ENCODE assay signal across 22 cellular contexts in genomic region chr1:67823645-67824044, GRCh38. TPM values are rescaled to one million over a fixed set of nuclear protein-coding genes. Genes with fewer than 3 reads are reported as not detected.
DNase-seq lines count a peak whose midpoint lies in the region; ATAC-seq and TF ChIP-seq lines count a peak whose summit lies in the region.
"Had no signal": no experiment of that assay in that cellular context is flagged by ENCODE, and none has a peak within 500 bp of the region (broad histone marks: within the 10 kb centered on the region; RNA-seq: fewer than 3 reads in every experiment).

No MANE protein-coding gene starts in this region.

- H2BK20ac ChIP-seq in IMR-90 (ENCODE audit: low read depth, low read length) = no peak overlapping the region

- H3K9me3 Mint-ChIP-seq in mesothelial cell of epicardium (no peaks in the 10 kb centered on the region), nephron progenitor cell (peaks cover 5% of the 10 kb centered on the region)

- intact Hi-C loops in IMR-90 (cut with micrococcal nuclease) (no loop called here), esophagus muscularis mucosa (cut with DNase I) (no loop called here), aorta (cut with DNase I) (no loop called here)

- H3K4me2 ChIP-seq in IMR-90 (ENCODE audit: low read depth, low read length) = no peak overlapping the region
- H3K4me2 ChIP-seq: SK-N-SH had no signal

- no peak overlapping the region for H3K27ac ChIP-seq in IMR-90 (ENCODE audit: insufficient read depth, low read length)
- peak overlapping the region; percentile 61 to 79 (median 64) for H3K27ac ChIP-seq in esophagus muscularis mucosa (replicated peaks in 1 of 4)
- H3K27ac ChIP-seq in aorta (ENCODE audit: low read depth in 1 of 2, low read length in 2 of 2) = no peak overlapping the region

- no peak overlapping the region for H2AK5ac ChIP-seq in IMR-90 (ENCODE audit: low read depth, low read length)

- H2BK15ac ChIP-seq in IMR-90 (ENCODE audit: low read depth, low read length) = no peak overlapping the region

- H2AK9ac ChIP-seq in IMR-90 (replicated peaks; ENCODE audit: low read depth, low read length, poor library complexity) = no peak overlapping the region

- BruUV-seq in IMR-90 (replicated peaks; lab: Mats Ljungman, UMichigan) = no TSS peak

- WGBS in IMR-90 (ENCODE audit: extremely low coverage in 2 of 2, insufficient read length in 1 of 2), 2 experiments = no CpG with 5 or more reads among the region's 3 CpGs
- WGBS in esophagus muscularis mucosa = 52% methylated on average over 3 of the region's 3 CpGs
- WGBS in aorta, 2 donors = 6 to 11% methylated on average over 3 of the region's 3 CpGs

- H3K27me3 Mint-ChIP-seq in mesothelial cell of epicardium (ENCODE audit: low read depth) (no peaks in the 10 kb centered on the region), nephron progenitor cell (ENCODE audit: low read depth, poor library complexity) (peaks cover 3% of the 10 kb centered on the region)

- in situ Hi-C loops in IMR-90 (cut with MboI; ENCODE audit: low sequenced_read_pairs) = no loop called here

- no peak for TF ChIP-seq POLR2A in IMR-90 (IDR thresholded peaks at IDR 0.05; ENCODE audit: low read depth, low read length)
- TF ChIP-seq POLR2A in esophagus muscularis mucosa (IDR thresholded peaks at IDR 0.05; ENCODE audit: low read depth) = no peak

- H4K8ac ChIP-seq in IMR-90 (ENCODE audit: low read depth in 2 of 2, low read length in 2 of 2) = no peak overlapping the region

- TF ChIP-seq RAD21 in IMR-90 (IDR thresholded peaks at IDR 0.05; ENCODE audit: low read length) = no peak

- H3K9me3 ChIP-seq in IMR-90 (ENCODE audit: control insufficient read depth, insufficient read depth, low read length) = no peaks in the 10 kb centered on the region
- no peaks in the 10 kb centered on the region for H3K9me3 ChIP-seq in esophagus muscularis mucosa
- no peaks in the 10 kb centered on the region for H3K9me3 ChIP-seq in aorta (ENCODE audit: control insufficient read depth, low read length)
- H3K9me3 ChIP-seq: MG63, SK-N-SH had no signal

- H3K4me1 Mint-ChIP-seq in mesothelial cell of epicardium (peaks cover 5% of the 10 kb centered on the region), nephron progenitor cell (peaks cover 60% of the 10 kb centered on the region)

- no peak overlapping the region for H4K91ac ChIP-seq in IMR-90 (ENCODE audit: insufficient read depth, low read depth, low read length)

- no peak for TF ChIP-seq EP300 in esophagus muscularis mucosa (IDR thresholded peaks at IDR 0.05)

- H3K4me3 Mint-ChIP-seq in mesothelial cell of epicardium (no peak overlapping the region), nephron progenitor cell (no peak overlapping the region)
- H3K4me3 Mint-ChIP-seq: CD4-positive, CD25-positive, alpha-beta regulatory T cell had no signal

- dilution Hi-C loops in IMR-90 (cut with HindIII; ENCODE audit: low sequenced_read_pairs, unreplicated experiment) = no loop called here

- H3K36me3 Mint-ChIP-seq in mesothelial cell of epicardium (peaks cover 5% of the 10 kb centered on the region), nephron progenitor cell (ENCODE audit: low read depth) (peaks cover 23% of the 10 kb centered on the region)
- H3K36me3 Mint-ChIP-seq: CD4-positive, CD25-positive, alpha-beta regulatory T cell had no signal

- DNase-seq in IMR-90 (peak; percentile 48), esophagus muscularis mucosa (ENCODE audit: extremely low spot score) (no peak), medulla oblongata (ENCODE audit: extremely low spot score) (peak; percentile 13), aorta (no peak), mesothelial cell of epicardium (ENCODE audit: low spot score in 2 of 2, unreplicated experiment in 2 of 2) (no peak), nephron progenitor cell (no peak)
- DNase-seq: CD4-positive, CD25-positive, alpha-beta regulatory T cell; DMS79; GOT3; HCEC 1CT; MG63; NCI-H1048; NCI-H1436 treated with DMSO at 0.1 percent for 48 hours; NCI-H1930; NCI-H2227 treated with DMSO at 0.1 percent for 48 hours; NCI-H510A; NK-92 treated with Interleukin-12 subunit alpha and Interleukin-12 subunit beta, amount 100 ng/mL, for 24 hours; SIG-M5; SK-N-SH had no signal

- no peak overlapping the region for H2AFZ ChIP-seq in IMR-90 (replicated peaks; ENCODE audit: low read length, poor library complexity)

- H3K27me3 ChIP-seq in IMR-90 (ENCODE audit: control insufficient read depth, insufficient read depth, low read length) = no peaks in the 10 kb centered on the region
- no peaks in the 10 kb centered on the region for H3K27me3 ChIP-seq in esophagus muscularis mucosa
- H3K27me3 ChIP-seq in aorta (ENCODE audit: control insufficient read depth in 1 of 2, insufficient read depth in 2 of 2, low read length in 1 of 2) = no peaks in the 10 kb centered on the region
- H3K27me3 ChIP-seq: MG63 had no signal

- POLR2A ChIA-PET in IMR-90 (lab: Charles Lee; ENCODE audit: unreplicated experiment) = no interaction called here

- H3K9ac ChIP-seq in IMR-90 (ENCODE audit: low read depth, low read length) = no peak overlapping the region
- H3K9ac ChIP-seq: SK-N-SH had no signal

- H3K27ac Mint-ChIP-seq in mesothelial cell of epicardium (no peak overlapping the region), nephron progenitor cell (no peak overlapping the region)
- H3K27ac Mint-ChIP-seq: CD4-positive, CD25-positive, alpha-beta regulatory T cell had no signal

- H3K23ac ChIP-seq in IMR-90 (ENCODE audit: low read depth, low read length) = no peak overlapping the region

- TF ChIP-seq CTCF in IMR-90 (conservative IDR thresholded peaks at IDR 0.05; ENCODE audit: low read depth, low read length) (no peak), esophagus muscularis mucosa (IDR thresholded peaks at IDR 0.05) (no peak), mesothelial cell of epicardium (IDR thresholded peaks at IDR 0.05; ENCODE audit: unreplicated experiment) (no peak), nephron progenitor cell (IDR thresholded peaks at IDR 0.05) (no peak)

- no peak overlapping the region for H3K4me3 ChIP-seq in IMR-90 (ENCODE audit: insufficient read depth, low read depth, low read length)
- peak overlapping the region in 2 of 4 donors; percentile 8 to 13 for H3K4me3 ChIP-seq in esophagus muscularis mucosa
- H3K4me3 ChIP-seq in aorta (ENCODE audit: low read length in 2 of 2) = no peak overlapping the region
- H3K4me3 ChIP-seq: GM12878, K562, MG63 had no signal

- H2BK120ac ChIP-seq in IMR-90 (ENCODE audit: low read depth, low read length) = no peak overlapping the region

- no peak overlapping the region for H3K56ac ChIP-seq in IMR-90 (ENCODE audit: extremely low read depth, insufficient read depth, low read length)

- CTCF ChIA-PET in IMR-90 (lab: Yijun Ruan, JAX) = no interaction called here

- H2BK5ac ChIP-seq in IMR-90 (ENCODE audit: low read depth, low read length, poor library complexity, severe bottlenecking) = no peak overlapping the region

- H3K4me1 ChIP-seq in IMR-90 (ENCODE audit: control insufficient read depth, insufficient read depth, low read length) (peaks cover 12% of the 10 kb centered on the region), esophagus muscularis mucosa (peaks cover 27 to 93% (median 75%) of the 10 kb centered on the region in 4 donors), aorta (ENCODE audit: control insufficient read depth in 1 of 2, insufficient read depth in 2 of 2, low read length in 2 of 2) (peaks cover 6 to 19% of the 10 kb centered on the region in 2 donors)

- H3K18ac ChIP-seq in IMR-90 (ENCODE audit: low read depth, low read length) = no peak overlapping the region

- H4K5ac ChIP-seq in IMR-90 (ENCODE audit: low read depth, low read length) = no peak overlapping the region

- peaks cover 4% of the 10 kb centered on the region for H3K36me3 ChIP-seq in IMR-90 (ENCODE audit: control insufficient read depth, insufficient read depth, low read length)
- peaks cover 0 to 6% (median 0%) of the 10 kb centered on the region in 4 donors for H3K36me3 ChIP-seq in esophagus muscularis mucosa
- no peaks in the 10 kb centered on the region for H3K36me3 ChIP-seq in aorta (ENCODE audit: control insufficient read depth in 1 of 2, insufficient read depth in 2 of 2, low read length in 1 of 2)

- H4K20me1 ChIP-seq in IMR-90 (ENCODE audit: insufficient read depth, low read length) = peaks cover 83% of the 10 kb centered on the region

- peaks cover 33 to 92% of the 10 kb centered on the region in 2 experiments for H3K79me1 ChIP-seq in IMR-90 (ENCODE audit: low read depth in 1 of 2, low read length in 2 of 2)

- ATAC-seq in IMR-90 (ENCODE audit: low read depth) (peak; percentile 54), aorta (ENCODE audit: low FRiP score) (peak; percentile 69), GM18520 (IDR thresholded peaks at IDR 0.05; ENCODE audit: unreplicated experiment) (no peak)
- ATAC-seq: GM12878, K562 had no signal

- no peak overlapping the region for H3K4ac ChIP-seq in IMR-90 (ENCODE audit: low read depth, low read length)

- no peak overlapping the region for H3K14ac ChIP-seq in IMR-90 (replicated peaks; ENCODE audit: low read depth, low read length)

- peaks cover 25% of the 10 kb centered on the region for H3K9me1 ChIP-seq in IMR-90 (ENCODE audit: insufficient read depth, low read length)

TF ChIP-seq in IMR-90, 13 proteins besides CTCF, POLR2A, EP300 and RAD21:
- TF ChIP-seq SMC3 (IDR thresholded peaks at IDR 0.05; ENCODE audit: low read depth, low read length) = no peak
- TF ChIP-seq RFX5 (IDR thresholded peaks at IDR 0.05; ENCODE audit: low read depth, low read length) = no peak
- TF ChIP-seq MAFK (IDR thresholded peaks at IDR 0.05; ENCODE audit: low read depth, low read length) = no peak
- TF ChIP-seq MXI1 (IDR thresholded peaks at IDR 0.05; ENCODE audit: borderline replicate concordance, low read depth, low read length) = no peak
- TF ChIP-seq RCOR1 (IDR thresholded peaks at IDR 0.05; ENCODE audit: insufficient replicate concordance, low read length) = no peak

RNA-seq across cellular contexts. Expression of gene GNG12, which starts 9.6 kb away (rescaled TPM):
- total RNA-seq in IMR-90 (2012; rRNA removed) = 132 and 233 TPM in 2 replicates
- 74.4 and 92.3 TPM in 2 replicates for polyA plus RNA-seq in IMR-90 (2012; rRNA removed)
- 15.5 and 25.7 TPM in 2 replicates for polyA plus RNA-seq in IMR-90 (2012; cell fraction: cytosol; rRNA removed)
- polyA plus RNA-seq in IMR-90 (2012; cell fraction: nucleus; rRNA removed; ENCODE audit: low replicate concordance) = 4.8 and 43.9 TPM in 2 replicates
- 100 to 1,000 TPM; 108 to 118 (median 111) TPM for total RNA-seq in esophagus muscularis mucosa
- 100 to 1,000 TPM; 123 to 175 TPM for total RNA-seq in aorta
- polyA plus RNA-seq in aorta = 10 to 100 TPM; 84.9 to 96.8 TPM
- total RNA-seq in mesothelial cell of epicardium = 40.5 to 43.0 TPM (median 40.5 TPM) in 3 replicates
- total RNA-seq: CD4-positive, CD25-positive, alpha-beta regulatory T cell had no signal
- polyA plus RNA-seq: CD4-positive, CD25-positive, alpha-beta regulatory T cell had no signal

Comparison
In these comparisons a context has a peak if more than half of its experiments do, and no peak if none do; other contexts are left out.
1. DNase-seq: peak in IMR-90 (single experiment) and medulla oblongata (single experiment); none in esophagus muscularis mucosa (single experiment), aorta (0 of 2), mesothelial cell of epicardium (0 of 2) and nephron progenitor cell (single experiment).
2. H3K27ac ChIP-seq: peak in esophagus muscularis mucosa (4 of 4); none in IMR-90 (single experiment) and aorta (0 of 2).